Comparison of ENCODE assay signal across 8 cellular contexts in genomic region chr11:9613830-9614762, GRCh38. TPM values are rescaled to one million over a fixed set of nuclear protein-coding genes. Genes with fewer than 3 reads are reported as not detected.
A peak's percentile ranks its signal among the peaks of the same experiment; 100 is the strongest.
DNase-seq lines count a peak whose midpoint lies in the region; ATAC-seq and TF ChIP-seq lines count a peak whose summit lies in the region.

No MANE protein-coding gene starts in this region.

- no peaks in the 10 kb centered on the region for H3K36me3 ChIP-seq in OCI-LY1 (ENCODE audit: insufficient read depth, low read length)

- no peaks in the 10 kb centered on the region for H3K9me2 ChIP-seq in OCI-LY1 (ENCODE audit: low read depth, low read length)

- no peaks in the 10 kb centered on the region for H4K20me1 ChIP-seq in OCI-LY1 (ENCODE audit: insufficient read depth, low read length)

- no peaks in the 10 kb centered on the region for H3K79me2 ChIP-seq in OCI-LY1 (ENCODE audit: insufficient read depth, low read length)

- DNase-seq in COLO668 (lab: John Stamatoyannopoulos, UW; ENCODE audit: unreplicated experiment): peak; percentile 88
- DNase-seq in activated T-cell treated with anti-CD3 and anti-CD28 coated beads for 4 hours: peak; percentile 86
- DNase-seq in epithelial cell of prostate (ENCODE audit: low read depth, low spot score): peak; percentile 43
- DNase-seq in mucosa of gallbladder (ENCODE audit: low spot score): peak; percentile 87
- peak; percentile 91 for DNase-seq in stimulated activated CD8-positive, alpha-beta memory T cell treated with anti-CD3 and anti-CD28 coated beads, Interleukin-4, amount 100 ng/mL, for 24 hours (ENCODE audit: low read depth)

- peak overlapping the region; percentile 71 for H3K4me2 ChIP-seq in OCI-LY1 (ENCODE audit: low read length)

- peak; percentile 70 for ATAC-seq in GM19395 (IDR thresholded peaks at IDR 0.05; ENCODE audit: unreplicated experiment)
- peak; percentile 63 for ATAC-seq in HG03520 (IDR thresholded peaks at IDR 0.05; ENCODE audit: unreplicated experiment)

- peak overlapping the region; percentile 97 for H3K27ac ChIP-seq in OCI-LY1 (ENCODE audit: low read depth, low read length, poor library complexity, severe bottlenecking)
- peak overlapping the region; percentile 90 for H3K27ac ChIP-seq in epithelial cell of prostate

- H3K4me1 ChIP-seq in OCI-LY1 (ENCODE audit: insufficient read depth, low read length, severe bottlenecking): peaks cover 95% of the 10 kb centered on the region

- H3F3A ChIP-seq in OCI-LY1 (ENCODE audit: insufficient read depth, low read length): no peaks in the 10 kb centered on the region; the same call in 1 of the 2 replicates

- no peaks in the 10 kb centered on the region for H3K9me3 ChIP-seq in OCI-LY1 (ENCODE audit: low read length)

- no peak overlapping the region for H2AFZ ChIP-seq in OCI-LY1 (ENCODE audit: low read length)

- H3K4me3 ChIP-seq in OCI-LY1 (ENCODE audit: low read depth, low read length, poor library complexity, severe bottlenecking): peak overlapping the region; percentile 61

- H3K9ac ChIP-seq in OCI-LY1 (ENCODE audit: low read length): peak overlapping the region; percentile 79

- TF ChIP-seq CTCF in OCI-LY1 (IDR thresholded peaks at IDR 0.05; ENCODE audit: low read length): peak; percentile 86

- H3K27me3 ChIP-seq in OCI-LY1 (ENCODE audit: insufficient read depth, low read length): no peaks in the 10 kb centered on the region

RNA-seq across cellular contexts. Expression of gene WEE1, which starts 40.6 kb away (rescaled TPM):
- total RNA-seq in mucosa of gallbladder: 108 TPM

RNA-seq across cellular contexts. Expression of gene SWAP70, which starts 49.8 kb away (rescaled TPM):
- 24.3 TPM for total RNA-seq in mucosa of gallbladder

Comparison
In these comparisons a context has a peak if more than half of its experiments do, and no peak if none do; other contexts are left out.
1. Peak in every context shown above with its lines: DNase-seq, ATAC-seq, H3K4me3 ChIP-seq and H3K27ac ChIP-seq.